1 cellular context compared by ENCODE assay signal in genomic region chr7:8086239-8086638, GRCh38.
TF ChIP-seq lines count a peak whose summit lies in the region.

No MANE protein-coding gene starts in this region.

TF ChIP-seq in WTC11, 78 proteins besides CTCF, POLR2A, EP300 and RAD21 (continued from another document):
- TF ChIP-seq ETV6 (CRISPR knock-in tag; IDR thresholded peaks at IDR 0.05) (no peak), KAT7 (CRISPR knock-in tag; IDR thresholded peaks at IDR 0.05; ENCODE audit: borderline replicate concordance) (no peak), ZNF512 (CRISPR knock-in tag; IDR thresholded peaks at IDR 0.05; ENCODE audit: borderline replicate concordance) (no peak), ZNF281 (CRISPR knock-in tag; IDR thresholded peaks at IDR 0.05) (no peak)
